Comparison of ENCODE assay signal across 17 cellular contexts in the genomic region with DNA sequence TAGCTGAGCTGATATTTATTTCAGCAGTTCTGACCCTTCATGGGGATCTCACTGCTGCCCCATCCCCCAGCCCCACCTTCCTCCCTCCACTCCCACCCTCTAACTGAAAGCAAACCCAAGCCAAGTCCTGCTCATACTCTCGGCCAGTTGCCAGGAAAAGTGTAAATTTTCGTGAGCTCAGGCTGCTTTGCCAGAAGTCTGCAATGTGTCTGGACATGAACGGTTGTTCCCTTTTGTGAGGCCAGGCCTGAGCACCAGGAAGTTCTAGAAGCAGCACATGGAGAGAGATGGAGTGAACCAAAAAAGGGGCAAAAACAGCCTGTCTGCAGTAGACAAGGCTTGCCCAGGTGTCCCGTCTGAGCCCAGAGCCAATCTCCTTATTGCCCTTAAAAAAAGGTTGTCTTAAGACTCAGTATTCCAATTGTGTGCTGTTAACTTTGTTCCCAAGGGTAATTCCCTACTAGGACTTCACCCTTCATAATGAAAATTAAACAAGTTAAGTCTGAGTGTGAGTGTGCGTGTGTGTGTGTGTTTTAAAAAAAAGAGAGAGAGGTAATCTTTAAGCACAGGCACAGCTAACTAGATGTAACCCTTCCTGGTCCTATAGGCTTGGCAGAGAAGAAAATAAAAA.
DNase-seq lines count a peak whose midpoint lies in the region; ATAC-seq, FAIRE-seq and TF ChIP-seq lines count a peak whose summit lies in the region.
"Had no signal": no experiment of that assay in that cellular context is flagged by ENCODE, and none has a peak within 500 bp of the region (broad histone marks: within the 10 kb centered on the region; RNA-seq: fewer than 3 reads in every experiment).

No MANE protein-coding gene starts in this region.

- H3K4me3 ChIP-seq in bronchial epithelial cell (ENCODE audit: low read depth, low read length) (no peak overlapping the region), mucosa of descending colon (no peak overlapping the region)

- no peaks in the 10 kb centered on the region for H3K9me3 ChIP-seq in mucosa of descending colon

- no peak for TF ChIP-seq CTCF in bronchial epithelial cell (IDR thresholded peaks at IDR 0.05; ENCODE audit: insufficient read depth, low read length, severe bottlenecking)
- no peak for TF ChIP-seq CTCF in mucosa of descending colon (IDR thresholded peaks at IDR 0.05)

- peak; percentile 72 for ATAC-seq in mucosa of descending colon
- ATAC-seq in GM21447 (IDR thresholded peaks at IDR 0.05; ENCODE audit: unreplicated experiment) = no peak
- no peak for ATAC-seq in GM21619 (IDR thresholded peaks at IDR 0.05; ENCODE audit: unreplicated experiment)
- ATAC-seq: HCT116 had no signal

- peaks cover 11% of the 10 kb centered on the region for H3K4me1 ChIP-seq in mucosa of descending colon (ENCODE audit: low read depth)

- DNase-seq in DMS153 treated with DMSO at 0.1 percent for 48 hours (lab: John Stamatoyannopoulos, UW; ENCODE audit: unreplicated experiment) (peak; percentile 60), NCI-H446 treated with DMSO at 0.1 percent for 48 hours (lab: John Stamatoyannopoulos, UW) (peak; percentile 49), bronchial epithelial cell (ENCODE audit: low read depth) (peak; percentile 88), mucosa of descending colon (peak in 2 of 3 donors; percentile 37 to 43), LoVo (ENCODE audit: low spot score) (no peak), DMS53 treated with DMSO at 0.1 percent for 48 hours (lab: John Stamatoyannopoulos, UW; ENCODE audit: unreplicated experiment) (no peak)
- DNase-seq: activated naive CD4-positive, alpha-beta T cell treated with Interleukin-2 at 50 U/mL for 16 hours; brain microvascular endothelial cell; effector CD8-positive, alpha-beta T cell; kidney; OCI-M1; stimulated activated CD4-positive, alpha-beta T cell treated with anti-CD3 and anti-CD28 coated beads, Interleukin-12 subunit alpha, Interleukin-12 subunit beta, amount 100 ng/mL, for 4 hours had no signal

- no peaks in the 10 kb centered on the region for H3K27me3 ChIP-seq in bronchial epithelial cell (ENCODE audit: control insufficient read depth, insufficient read depth, low read length)
- H3K27me3 ChIP-seq: brain microvascular endothelial cell had no signal

- no peak for FAIRE-seq in bronchial epithelial cell (lab: Jason Lieb, UNC)
- FAIRE-seq: D721Med, frontal cortex, kidney had no signal

- H3K36me3 ChIP-seq in bronchial epithelial cell (ENCODE audit: control insufficient read depth, insufficient read depth, low read length) (no peaks in the 10 kb centered on the region), mucosa of descending colon (ENCODE audit: low read depth) (no peaks in the 10 kb centered on the region)
- H3K36me3 ChIP-seq: brain microvascular endothelial cell had no signal

- intact Hi-C loops in mucosa of descending colon (cut with DNase I, micrococcal nuclease) = no loop called here

Comparison
In these comparisons a context has a peak if more than half of its experiments do, and no peak if none do; other contexts are left out.
1. DNase-seq: peak in DMS153 treated with DMSO at 0.1 percent for 48 hours (single experiment), NCI-H446 treated with DMSO at 0.1 percent for 48 hours (single experiment), bronchial epithelial cell (single experiment) and mucosa of descending colon (2 of 3); none in LoVo (single experiment) and DMS53 treated with DMSO at 0.1 percent for 48 hours (single experiment).